ENCODE assay signal across 10 cellular contexts in the genomic region with DNA sequence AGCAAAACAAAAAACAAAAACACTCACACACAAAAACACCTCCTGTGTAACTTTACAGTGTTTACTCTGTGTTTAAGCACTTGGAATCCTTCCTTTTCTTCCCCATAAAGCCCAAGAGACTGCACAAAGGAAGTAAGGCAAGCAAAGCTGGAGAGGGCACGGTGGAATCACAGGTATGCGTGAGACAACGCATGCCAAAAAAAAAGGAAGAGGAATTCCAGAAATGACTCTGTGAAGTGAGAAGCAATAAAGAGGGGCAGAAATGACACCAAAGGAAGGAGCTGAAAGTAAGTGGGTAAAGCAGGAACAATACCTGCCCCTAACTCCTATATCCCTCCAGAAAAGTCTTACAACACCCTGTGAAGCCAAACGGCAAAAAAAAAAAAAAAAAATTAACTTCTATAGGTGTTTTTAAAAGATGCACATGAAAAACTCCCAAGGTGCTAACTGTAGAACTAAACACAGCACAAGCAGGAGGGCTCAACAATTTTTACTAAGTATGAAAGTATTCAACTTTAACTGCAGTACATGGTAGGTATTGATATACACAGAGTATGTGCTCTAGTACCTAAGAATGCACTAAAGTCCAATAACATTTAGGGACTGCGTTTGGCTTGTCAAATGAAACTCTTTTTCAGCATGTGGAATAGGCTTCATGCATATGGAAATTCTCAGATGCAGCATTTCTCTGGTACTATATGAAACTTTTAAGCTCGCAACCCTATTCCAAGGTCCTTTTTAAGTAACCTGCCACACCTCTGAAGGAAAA. TPM values are rescaled to one million over a fixed set of nuclear protein-coding genes. Genes with fewer than 3 reads are reported as not detected.
DNase-seq lines count a peak whose midpoint lies in the region; ATAC-seq and TF ChIP-seq lines count a peak whose summit lies in the region.
"Had no signal": no experiment of that assay in that cellular context is flagged by ENCODE, and none has a peak within 500 bp of the region (broad histone marks: within the 10 kb centered on the region; RNA-seq: fewer than 3 reads in every experiment).

No MANE protein-coding gene starts in this region.

- peak overlapping the region; percentile 3 for H3K4me3 ChIP-seq in RWPE2 (ENCODE audit: severe bottlenecking)
- peak overlapping the region; percentile 100 for H3K4me3 ChIP-seq in fibroblast of villous mesenchyme (ENCODE audit: low read depth, low read length)
- H3K4me3 ChIP-seq in retinal pigment epithelial cell (ENCODE audit: low read length), result peak overlapping the region; percentile 32

- TF ChIP-seq CTCF in RWPE2 (IDR thresholded peaks at IDR 0.05; ENCODE audit: poor library complexity, severe bottlenecking), result no peak
- no peak for TF ChIP-seq CTCF in fibroblast of villous mesenchyme (IDR thresholded peaks at IDR 0.05; ENCODE audit: insufficient read depth, low read depth, low read length)
- no peak for TF ChIP-seq CTCF in retinal pigment epithelial cell (conservative IDR thresholded peaks at IDR 0.05; ENCODE audit: low read depth, low read length)

- DNase-seq in Daoy (ENCODE audit: low read depth) (peak; percentile 22), RWPE2 (ENCODE audit: low spot score) (no peak), fibroblast of villous mesenchyme (ENCODE audit: low read depth) (peak; percentile 41), retinal pigment epithelial cell (ENCODE audit: low read depth) (no peak), NCI-H2081 treated with DMSO at 0.1 percent for 48 hours (lab: John Stamatoyannopoulos, UW) (no peak)
- DNase-seq: Kasumi-1; stimulated activated CD8-positive, alpha-beta memory T cell treated with anti-CD3 and anti-CD28 coated beads, Interleukin-4, amount 100 ng/mL, for 48 hours had no signal

- peaks cover 94% of the 10 kb centered on the region for H3K36me3 ChIP-seq in RWPE2 (ENCODE audit: low read depth)

- ATAC-seq in RWPE2 (ENCODE audit: low read depth) (no peak), GM19397 (IDR thresholded peaks at IDR 0.05; ENCODE audit: unreplicated experiment) (no peak), GM19395 (IDR thresholded peaks at IDR 0.05; ENCODE audit: unreplicated experiment) (no peak), HG03045 (IDR thresholded peaks at IDR 0.05; ENCODE audit: unreplicated experiment) (no peak)

- H3K27me3 ChIP-seq in RWPE2 (ENCODE audit: insufficient read depth, poor library complexity, severe bottlenecking), result no peaks in the 10 kb centered on the region

- peaks cover 98% of the 10 kb centered on the region for H3K4me1 ChIP-seq in RWPE2 (ENCODE audit: insufficient read depth, poor library complexity, severe bottlenecking)

- H3K9me3 ChIP-seq in RWPE2 (ENCODE audit: severe bottlenecking), result no peaks in the 10 kb centered on the region

- H3K27ac ChIP-seq in RWPE2 (ENCODE audit: poor library complexity, severe bottlenecking), result peak overlapping the region; percentile 99

RNA-seq across cellular contexts. Expression of gene RND3, which starts 9.1 kb away (rescaled TPM):
- 75.7 and 82.3 TPM in 2 replicates for total RNA-seq in Daoy (2014; rRNA removed; shearing (Covaris generic))
- total RNA-seq in fibroblast of villous mesenchyme, result 635 and 1,266 TPM in 2 replicates

Comparison
In these comparisons a context has a peak if more than half of its experiments do, and no peak if none do; other contexts are left out.
1. DNase-seq: peak in Daoy (single experiment) and fibroblast of villous mesenchyme (single experiment); none in RWPE2 (single experiment), retinal pigment epithelial cell (single experiment) and NCI-H2081 treated with DMSO at 0.1 percent for 48 hours (single experiment).
2. H3K4me3 ChIP-seq: peak in every context shown above with its lines; median percentile 100 in fibroblast of villous mesenchyme; 32 in retinal pigment epithelial cell; 3 in RWPE2.